In genomic region chr15:92848852-92849598, GRCh38 we compare ENCODE assay signal across 1 cellular context.
TF ChIP-seq lines count a peak whose summit lies in the region.

No MANE protein-coding gene starts in this region.

TF ChIP-seq in GM23338, 12 proteins besides CTCF, POLR2A, EP300 and RAD21 (continued from another document):
- TF ChIP-seq JUNB (IDR thresholded peaks at IDR 0.05; ENCODE audit: unreplicated experiment) (no peak), ZNF462 (CRISPR knock-in tag; IDR thresholded peaks at IDR 0.05) (no peak), POLR2AphosphoS5 (IDR thresholded peaks at IDR 0.05; ENCODE audit: low read depth) (no peak)
- TF ChIP-seq, protein P1, sequence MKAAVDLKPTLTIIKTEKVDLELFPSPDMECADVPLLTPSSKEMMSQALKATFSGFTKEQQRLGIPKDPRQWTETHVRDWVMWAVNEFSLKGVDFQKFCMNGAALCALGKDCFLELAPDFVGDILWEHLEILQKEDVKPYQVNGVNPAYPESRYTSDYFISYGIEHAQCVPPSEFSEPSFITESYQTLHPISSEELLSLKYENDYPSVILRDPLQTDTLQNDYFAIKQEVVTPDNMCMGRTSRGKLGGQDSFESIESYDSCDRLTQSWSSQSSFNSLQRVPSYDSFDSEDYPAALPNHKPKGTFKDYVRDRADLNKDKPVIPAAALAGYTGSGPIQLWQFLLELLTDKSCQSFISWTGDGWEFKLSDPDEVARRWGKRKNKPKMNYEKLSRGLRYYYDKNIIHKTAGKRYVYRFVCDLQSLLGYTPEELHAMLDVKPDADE (IDR thresholded peaks at IDR 0.05), result no peak
